In the genomic region with DNA sequence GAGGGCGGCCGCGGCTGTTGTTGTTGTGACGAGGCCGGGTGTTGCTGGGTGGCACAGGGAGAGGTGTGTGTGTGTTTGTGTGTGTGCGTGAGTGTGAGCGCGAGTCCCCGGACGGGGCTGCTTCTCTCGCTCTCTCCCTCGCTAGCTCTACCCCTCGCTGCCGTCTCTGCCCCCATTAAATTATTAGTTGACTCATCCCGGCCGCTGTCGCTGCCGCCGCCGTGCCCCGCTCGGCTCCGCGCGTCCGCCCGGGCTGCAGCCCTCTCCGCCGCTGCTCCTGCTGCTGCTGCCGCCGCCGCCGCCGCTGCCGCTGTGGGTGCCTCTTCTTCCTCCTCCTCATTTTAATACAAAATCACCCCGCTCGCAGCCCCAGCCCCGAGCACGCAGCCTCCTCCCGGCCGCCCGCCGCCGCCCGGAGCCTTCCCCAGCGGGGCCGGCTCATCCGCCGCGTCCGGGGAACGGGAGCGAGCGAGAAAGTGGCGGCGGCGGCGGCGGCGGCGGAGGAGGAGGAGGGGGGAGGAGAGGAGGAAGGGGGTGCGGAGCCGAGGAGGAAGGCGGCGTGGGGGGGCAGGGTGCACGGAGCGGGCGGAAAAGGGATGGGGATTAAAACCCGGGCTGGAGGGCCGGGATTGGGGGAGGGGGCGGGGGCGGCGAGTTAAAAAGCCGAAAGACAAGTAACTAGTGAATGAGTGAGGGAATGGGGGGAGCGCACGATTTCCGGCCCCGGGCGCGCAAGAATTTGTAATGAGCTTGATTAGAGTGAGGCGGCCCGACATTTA, we compare ENCODE assay signal across 8 cellular contexts. TPM values are rescaled to one million over a fixed set of nuclear protein-coding genes. Genes with fewer than 3 reads are reported as not detected.
A peak's percentile ranks its signal among the peaks of the same experiment; 100 is the strongest.
DNase-seq lines count a peak whose midpoint lies in the region; ATAC-seq, FAIRE-seq and TF ChIP-seq lines count a peak whose summit lies in the region.

A gene (minus strand): TSS at position 478 of the 779 bp plus-strand sequence. CDS start 4,372 bp downstream, outside the sequence.

- H3K36me3 ChIP-seq in SJCRH30, result no peaks in the 10 kb centered on the region
- H3K36me3 ChIP-seq in neural progenitor cell, result no peaks in the 10 kb centered on the region
- H3K36me3 ChIP-seq in upper lobe of left lung, result peaks cover 0 to 3% (median 0%) of the 10 kb centered on the region in 4 donors

- H3K4me1 Mint-ChIP-seq in neural progenitor cell, result peaks cover 15% of the 10 kb centered on the region

- 1 to 2% methylated on average over 27 to 68 of the region's 82 CpGs for WGBS in upper lobe of left lung, 2 donors

- H3K4me3 Mint-ChIP-seq in neural progenitor cell, result peak within 1 kb of the TSS; percentile 93

- no peaks in the 10 kb centered on the region for H3K9me3 ChIP-seq in SJCRH30 (replicated peaks)
- H3K9me3 ChIP-seq in neural progenitor cell (ENCODE audit: low read depth), result no peaks in the 10 kb centered on the region
- H3K9me3 ChIP-seq in upper lobe of left lung, result no peaks in the 10 kb centered on the region

- peaks cover 22% of the 10 kb centered on the region for H3K79me2 ChIP-seq in neural progenitor cell (ENCODE audit: low read depth)

- H3K36me3 Mint-ChIP-seq in neural progenitor cell, result peaks cover 9% of the 10 kb centered on the region

- peaks cover 7% of the 10 kb centered on the region for H3K4me1 ChIP-seq in SJCRH30
- peaks cover 14% of the 10 kb centered on the region for H3K4me1 ChIP-seq in neural progenitor cell
- peaks cover 5 to 11% (median 9%) of the 10 kb centered on the region in 4 donors for H3K4me1 ChIP-seq in upper lobe of left lung

- peak within 1 kb of the TSS; percentile 82 for H3K27ac Mint-ChIP-seq in neural progenitor cell

- peaks cover 7% of the 10 kb centered on the region for H4K20me1 ChIP-seq in neural progenitor cell (ENCODE audit: low read depth)

- peak within 1 kb of the TSS; percentile 47 for H3K9ac ChIP-seq in neural progenitor cell

- TF ChIP-seq POLR2A in upper lobe of left lung (IDR thresholded peaks at IDR 0.05), result peak in 2 of 4 donors; percentile 50 to 63

- peak; percentile 60 for DNase-seq in AG10803 (ENCODE audit: low read depth)
- DNase-seq in SJCRH30, result peak; percentile 57 to 66
- DNase-seq in activated naive CD4-positive, alpha-beta T cell treated with Interleukin-2 at 50 U/mL for 16 hours, result peak; percentile 69
- DNase-seq in frontal cortex (ENCODE audit: low spot score in 2 of 2), result peak in 1 of 2 donors; percentile 61
- DNase-seq in neural progenitor cell (ENCODE audit: low spot score), result peak; percentile 90
- DNase-seq in upper lobe of left lung, result peak; percentile 88 to 96

- FAIRE-seq in frontal cortex (lab: Jason Lieb, UNC), result no peak

- TF ChIP-seq CTCF in AG10803 (conservative IDR thresholded peaks at IDR 0.05; ENCODE audit: low read length) (no peak), neural progenitor cell (IDR thresholded peaks at IDR 0.05) (no peak), upper lobe of left lung (IDR thresholded peaks at IDR 0.05) (no peak)

- H3K4me2 ChIP-seq in neural progenitor cell, result peak within 1 kb of the TSS; percentile 98

- TF ChIP-seq EP300 in upper lobe of left lung (IDR thresholded peaks at IDR 0.05), result no peak

- peak; percentile 63 for ATAC-seq in GM19397 (IDR thresholded peaks at IDR 0.05; ENCODE audit: unreplicated experiment)
- ATAC-seq in HG03565 (IDR thresholded peaks at IDR 0.05; ENCODE audit: unreplicated experiment), result peak; percentile 34
- ATAC-seq in upper lobe of left lung (ENCODE audit: low FRiP score in 2 of 2), result peak; percentile 86 to 90

- H3K4me3 ChIP-seq in AG10803 (ENCODE audit: low read length), result peak within 1 kb of the TSS; percentile 79
- peak within 1 kb of the TSS; percentile 93 for H3K4me3 ChIP-seq in SJCRH30
- peak within 1 kb of the TSS; percentile 95 for H3K4me3 ChIP-seq in neural progenitor cell
- peak within 1 kb of the TSS; percentile 83 to 95 (median 88) for H3K4me3 ChIP-seq in upper lobe of left lung

- peaks cover 7% of the 10 kb centered on the region for H3K27me3 Mint-ChIP-seq in neural progenitor cell (ENCODE audit: insufficient read depth, low read depth)

- H2AFZ ChIP-seq in neural progenitor cell (replicated peaks), result peak within 1 kb of the TSS; percentile 98

- H3K9me3 Mint-ChIP-seq in neural progenitor cell, result no peaks in the 10 kb centered on the region

- H3K27me3 ChIP-seq in SJCRH30 (no peaks in the 10 kb centered on the region), neural progenitor cell (peaks cover 12% of the 10 kb centered on the region), upper lobe of left lung (no peaks in the 10 kb centered on the region)

- H3K27ac ChIP-seq in SJCRH30, result peak within 1 kb of the TSS; percentile 66
- peak within 1 kb of the TSS; percentile 63 for H3K27ac ChIP-seq in neural progenitor cell
- peak within 1 kb of the TSS; percentile 86 to 96 (median 93) for H3K27ac ChIP-seq in upper lobe of left lung

- peaks cover 22% of the 10 kb centered on the region for H3F3A ChIP-seq in neural progenitor cell (ENCODE audit: low read depth)

RNA-seq across cellular contexts. Expression of the gene that starts here (rescaled TPM):
- 11.5 and 17.1 TPM in 2 replicates for total RNA-seq in SJCRH30 (2014; rRNA removed; shearing (Covaris generic))
- total RNA-seq in frontal cortex, result 67.7 TPM
- 38.2 and 38.6 TPM in 2 replicates for total RNA-seq in neural progenitor cell (ENCODE audit: low replicate concordance)
- 10 to 100 TPM; 25.4 to 80.7 (median 45.0) TPM for total RNA-seq in upper lobe of left lung

Comparison
In these comparisons a context has a peak if more than half of its experiments do, and no peak if none do; other contexts are left out.
1. ATAC-seq: peak in every context shown above with its lines; median percentile 88 in upper lobe of left lung; 63 in GM19397; 34 in HG03565.